In the genomic region with DNA sequence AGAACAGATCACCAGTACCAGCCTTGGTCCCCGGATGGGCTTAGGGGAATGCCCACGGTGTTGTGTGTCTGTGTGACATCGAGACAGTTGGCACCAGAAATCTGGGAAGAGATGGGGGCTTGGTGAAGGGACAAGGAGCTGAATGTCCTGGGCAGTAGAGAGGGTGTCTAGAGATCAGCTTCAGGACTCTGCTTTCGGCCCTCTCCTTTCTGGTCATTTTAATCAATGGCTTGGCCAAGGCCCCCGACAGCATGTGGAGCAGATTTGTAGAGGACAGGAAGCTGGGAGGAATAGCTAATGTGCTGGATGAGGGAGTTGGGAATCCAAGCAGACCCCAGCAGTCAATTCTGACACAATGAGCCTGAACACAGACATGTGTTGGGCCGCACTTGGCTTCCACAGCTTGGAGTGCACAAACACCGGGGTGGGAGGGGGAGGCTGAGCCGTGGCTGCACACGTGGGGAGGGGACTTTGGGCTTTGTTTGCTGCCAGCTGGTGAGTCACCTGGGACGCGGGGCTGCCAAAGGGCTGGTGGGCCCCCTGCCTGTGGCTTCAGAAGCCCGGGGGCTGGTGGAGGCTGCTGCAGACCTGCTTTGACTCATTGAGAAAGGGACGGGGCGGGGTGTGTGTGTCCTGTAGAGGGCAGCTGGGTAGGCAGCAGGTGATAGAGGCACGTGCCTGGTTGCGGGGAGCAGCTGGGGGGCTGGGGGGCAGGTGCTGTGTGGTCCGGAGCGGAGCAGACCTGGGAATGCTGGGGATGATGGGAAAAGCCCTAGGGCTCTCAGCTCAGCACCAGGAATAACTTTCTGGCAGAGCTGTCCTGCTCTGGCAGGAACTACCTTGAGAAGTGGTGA, we compare ENCODE assay signal across 10 cellular contexts. TPM values are rescaled to one million over a fixed set of nuclear protein-coding genes. Genes with fewer than 3 reads are reported as not detected.
DNase-seq lines count a peak whose midpoint lies in the region; ATAC-seq, FAIRE-seq and TF ChIP-seq lines count a peak whose summit lies in the region.
"Had no signal": no experiment of that assay in that cellular context is flagged by ENCODE, and none has a peak within 500 bp of the region (broad histone marks: within the 10 kb centered on the region; RNA-seq: fewer than 3 reads in every experiment).

No MANE protein-coding gene starts in this region.

- intact Hi-C loops in gastrocnemius medialis (cut with DNase I; ENCODE audit: low total_unique reads) = no loop called here

- DNase-seq in H4 (ENCODE audit: low spot score) (peak; percentile 64), NCI-H446 (lab: John Stamatoyannopoulos, UW) (peak; percentile 41 to 91), fibroblast of mammary gland (ENCODE audit: low read depth) (peak; percentile 61), gastrocnemius medialis (no peak), D721Med (ENCODE audit: insufficient read length, low spot score) (no peak)

- ATAC-seq in gastrocnemius medialis (no peak), HG03354 (IDR thresholded peaks at IDR 0.05; ENCODE audit: poor library complexity, severe bottlenecking, unreplicated experiment) (no peak), GM19351 (IDR thresholded peaks at IDR 0.05; ENCODE audit: unreplicated experiment) (no peak), GM21529 (IDR thresholded peaks at IDR 0.05; ENCODE audit: unreplicated experiment) (no peak)
- ATAC-seq: left colon had no signal

- H3K4me1 ChIP-seq in gastrocnemius medialis = peaks cover 0 to 8% of the 10 kb centered on the region in 2 donors

- FAIRE-seq in D721Med (lab: Jason Lieb, UNC) = no peak
- FAIRE-seq: bronchial epithelial cell had no signal

- in situ Hi-C loops in gastrocnemius medialis (cut with MboI; ENCODE audit: low sequenced_read_pairs in 4 of 4) = no loop called here

- H3K9me3 ChIP-seq in gastrocnemius medialis = no peaks in the 10 kb centered on the region

- peak overlapping the region; percentile 34 to 67 (median 62) for H3K27ac ChIP-seq in gastrocnemius medialis

- no peaks in the 10 kb centered on the region for H3K36me3 ChIP-seq in gastrocnemius medialis

- H3K4me3 ChIP-seq in fibroblast of mammary gland (ENCODE audit: control insufficient read depth, low read depth, low read length) (no peak overlapping the region), gastrocnemius medialis (no peak overlapping the region)

- TF ChIP-seq POLR2A in gastrocnemius medialis (IDR thresholded peaks at IDR 0.05) = no peak

- no peaks in the 10 kb centered on the region for H3K27me3 ChIP-seq in gastrocnemius medialis

- TF ChIP-seq CTCF in fibroblast of mammary gland (conservative IDR thresholded peaks at IDR 0.05; ENCODE audit: control insufficient read depth, insufficient read depth, low read depth, low read length) = no peak
- TF ChIP-seq CTCF in gastrocnemius medialis (IDR thresholded peaks at IDR 0.05 in 4 of 5, conservative IDR thresholded peaks at IDR 0.05 in 1 of 5) = no peak
- TF ChIP-seq CTCF in D721Med (IDR thresholded peaks at IDR 0.05; ENCODE audit: insufficient read depth, missing control alignments) = no peak

RNA-seq across cellular contexts. Expression of a gene that starts 20.9 kb away (rescaled TPM):
- 0.60 and 2.4 TPM in 2 replicates for total RNA-seq in H4 (2014; rRNA removed; shearing (Covaris generic))
- total RNA-seq in gastrocnemius medialis = 1 to 10 TPM in 1 of 4 donors, under 1 TPM in 2, not detected in 1; 0.24 to 1.1 (median 0.25) TPM
- total RNA-seq: bronchial epithelial cell had no signal

RNA-seq across cellular contexts. Expression of a gene that starts 59.5 kb away (rescaled TPM):
- total RNA-seq in H4 (2014; rRNA removed; shearing (Covaris generic)) = 0.10 TPM in 1 of 2 replicates, not detected in the other
- 10 to 100 TPM; 10.2 to 15.9 (median 13.0) TPM for total RNA-seq in gastrocnemius medialis

Comparison
In these comparisons a context has a peak if more than half of its experiments do, and no peak if none do; other contexts are left out.
1. DNase-seq: peak in H4 (single experiment), NCI-H446 (2 of 2) and fibroblast of mammary gland (single experiment); none in gastrocnemius medialis (0 of 2) and D721Med (single experiment).
2. RNA of a gene that starts 59.5 kb away (total RNA-seq): 10.2 to 15.9 TPM in gastrocnemius medialis; 0.10 TPM in H4; every median in the first group is over 10 times any median in the second.